Comparison of ENCODE assay signal across 1 cellular context in the genomic region with DNA sequence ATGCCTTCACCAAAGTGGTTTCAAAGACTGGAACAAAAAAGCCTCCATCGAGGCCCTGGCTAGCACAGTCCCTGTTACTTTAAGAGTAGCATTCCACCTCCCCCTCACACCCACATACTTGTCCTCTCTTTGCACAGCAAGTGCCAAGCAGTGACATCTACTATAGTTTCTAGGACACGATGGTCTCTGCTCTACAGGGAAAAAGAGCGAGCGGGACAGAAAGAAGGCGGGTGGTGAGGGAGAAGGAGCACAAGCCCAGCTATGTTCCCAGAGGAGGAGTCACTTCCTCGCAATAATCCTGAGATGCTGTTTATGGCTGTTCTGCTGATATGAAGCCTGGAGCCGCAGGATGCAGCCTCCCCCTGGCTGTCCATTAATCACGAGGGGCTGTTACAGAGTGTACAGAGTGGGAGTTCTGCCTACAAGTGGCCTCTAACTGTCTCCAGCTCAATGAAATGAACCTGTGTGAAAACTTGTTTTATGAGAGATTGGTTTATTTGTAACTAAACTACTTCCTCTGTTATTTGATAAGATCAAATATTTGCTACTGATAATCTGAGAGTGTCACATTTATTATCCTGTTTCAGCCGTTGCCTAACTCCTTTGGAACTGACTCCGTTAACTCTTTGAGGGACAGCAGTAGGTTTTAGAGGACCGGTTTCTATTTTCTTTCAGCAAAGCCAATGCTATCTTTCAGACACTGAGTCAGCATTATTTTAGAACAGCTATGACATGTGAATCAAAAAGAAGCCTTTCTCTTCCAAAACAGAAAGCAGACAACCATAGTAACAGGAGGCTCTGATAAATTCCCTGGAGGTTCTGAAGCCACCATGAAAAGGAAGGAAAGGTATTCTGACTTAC.
A peak's percentile ranks its signal among the peaks of the same experiment; 100 is the strongest.
TF ChIP-seq lines count a peak whose summit lies in the region.

No MANE protein-coding gene starts in this region.

TF ChIP-seq in H1, 55 proteins besides CTCF, POLR2A, EP300 and RAD21 (continued from another document):
- 0 out of 2 replicates have a peak, but pooled peaks have one; percentile 29 for TF ChIP-seq TEAD4 (IDR thresholded peaks at IDR 0.05; ENCODE audit: low read depth, low read length)
- TF ChIP-seq SIN3A (conservative IDR thresholded peaks at IDR 0.05 in 1 of 2, IDR thresholded peaks at IDR 0.05 in 1 of 2; ENCODE audit: low read depth in 1 of 2, low read length in 2 of 2): no peak
- no peak for TF ChIP-seq TAF7 (optimal IDR thresholded peaks at IDR 0.05; ENCODE audit: borderline replicate concordance, low read depth, low read length)
- TF ChIP-seq BCL11A (IDR thresholded peaks at IDR 0.05; ENCODE audit: low read depth in 2 of 2, low read length in 2 of 2): no peak
- no peak for TF ChIP-seq ZNF274 (IDR thresholded peaks at IDR 0.05; ENCODE audit: borderline replicate concordance, extremely low read depth, low read length)
- TF ChIP-seq RBBP5 (IDR thresholded peaks at IDR 0.05; ENCODE audit: borderline replicate concordance, low read depth, low read length): no peak
